In the genomic region with DNA sequence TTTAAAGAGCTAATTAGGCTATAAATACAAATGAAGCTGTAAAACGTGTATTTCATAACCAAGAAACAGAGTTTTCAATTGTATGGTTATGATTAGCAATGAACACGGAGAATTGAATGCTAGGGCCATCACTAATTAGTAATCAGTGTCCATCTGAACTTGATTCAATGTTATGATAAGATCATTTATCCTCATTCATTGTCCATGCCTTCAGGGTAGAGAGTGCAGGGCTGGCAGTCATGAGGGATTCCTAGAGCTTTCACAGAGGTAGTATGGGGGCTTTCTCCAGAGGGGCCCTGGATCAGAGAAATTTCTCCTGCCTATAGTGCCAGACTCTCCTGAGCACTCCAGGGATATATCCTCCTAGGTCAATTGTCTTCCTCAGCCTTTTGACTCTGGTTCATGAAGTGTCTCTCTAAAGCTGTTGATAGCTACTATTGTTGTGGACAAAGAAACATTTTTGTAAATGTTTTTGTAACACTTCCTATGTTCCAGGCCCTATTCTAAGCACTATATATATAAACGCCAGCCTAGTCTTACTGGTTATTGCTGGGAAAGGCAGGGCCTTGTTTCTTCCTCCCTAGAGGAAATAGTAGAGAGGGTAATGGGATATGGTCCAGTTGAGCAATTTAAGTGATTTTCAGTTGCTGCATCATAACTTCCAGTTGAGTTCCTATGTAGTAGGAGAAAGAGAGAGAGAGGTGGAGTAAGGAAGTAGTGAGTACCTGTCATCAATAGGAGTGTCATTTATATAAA, we compare ENCODE assay signal across 24 cellular contexts.
"Had no signal": no experiment of that assay in that cellular context is flagged by ENCODE, and none has a peak within 500 bp of the region (broad histone marks: within the 10 kb centered on the region; RNA-seq: fewer than 3 reads in every experiment).

No MANE protein-coding gene starts in this region.

- H3K4me3 ChIP-seq: MG63, SJCRH30 had no signal

- ATAC-seq: HepG2, Panc1, PC-3 had no signal

- FAIRE-seq: HepG2 had no signal

- H3K27me3 ChIP-seq: MG63, SJCRH30 had no signal

- H3K9me3 ChIP-seq: MG63, SJCRH30 had no signal

- H3K4me1 ChIP-seq: SJCRH30 had no signal

- H3K27ac ChIP-seq: RWPE1, SJCRH30 had no signal

- H3K36me3 ChIP-seq: MG63, SJCRH30 had no signal

- DNase-seq: IMR-90, Karpas-422, KG1, MG63, NCI-H1092, NCI-H1105 treated with DMSO at 0.1 percent for 48 hours, NCI-H1417 treated with DMSO at 0.1 percent for 48 hours, NCI-H146, NCI-H1694 treated with DMSO at 0.1 percent for 48 hours, NCI-H1930, NCI-H2081 treated with DMSO at 0.1 percent for 48 hours, NCI-H2171, NCI-H226, NCI-H446, NCI-H510A, NCI-H524 treated with DMSO at 0.1 percent for 48 hours, NCI-H69, NCI-H774, PC-3, SHP77, SJCRH30 had no signal
